In the genomic region with DNA sequence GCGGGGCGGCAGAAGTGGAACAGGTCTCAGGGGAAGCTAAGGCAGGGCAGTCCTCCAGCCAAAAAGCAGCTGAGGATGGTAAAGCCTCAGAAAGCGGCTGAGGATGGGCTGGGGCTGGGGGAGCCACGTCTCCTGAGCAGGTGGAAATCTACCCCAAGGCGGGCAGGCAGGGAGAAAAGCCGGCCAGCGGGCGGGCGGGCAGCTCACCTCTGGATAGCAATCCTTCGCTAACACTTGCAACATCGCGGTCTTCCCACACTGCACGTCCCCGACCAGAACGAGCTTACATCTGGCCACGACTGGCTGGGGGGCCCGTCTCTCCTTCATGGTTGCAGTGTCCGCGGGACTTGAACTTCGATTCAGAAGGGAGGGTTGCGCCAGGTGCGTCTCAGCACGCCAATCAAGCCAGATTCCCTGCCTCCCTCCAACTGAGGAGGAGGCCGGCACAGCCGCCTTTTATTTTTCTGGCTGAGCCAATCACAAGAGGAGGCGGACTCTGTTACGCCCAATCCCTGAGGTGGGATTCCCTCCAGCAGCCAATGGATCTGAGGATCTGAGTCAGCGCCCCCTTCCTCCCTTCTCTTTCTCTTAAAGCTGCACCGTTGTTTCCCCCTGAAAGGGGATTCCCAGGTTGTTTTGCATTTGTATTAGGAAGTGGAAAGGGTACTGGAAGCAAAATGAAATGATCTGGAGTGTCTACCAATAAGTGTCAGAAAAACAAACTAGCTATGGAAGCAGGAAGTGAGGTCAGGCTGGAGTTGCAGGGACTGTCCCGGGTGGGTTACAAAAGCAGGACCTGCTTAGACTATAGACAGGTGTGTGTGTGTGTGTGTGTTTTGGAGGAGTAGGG, we compare ENCODE assay signal across 8 cellular contexts. TPM values are rescaled to one million over a fixed set of nuclear protein-coding genes. Genes with fewer than 3 reads are reported as not detected.
DNase-seq lines count a peak whose midpoint lies in the region; ATAC-seq, FAIRE-seq and TF ChIP-seq lines count a peak whose summit lies in the region.

A gene (minus strand): TSS at position 430 of the 850 bp plus-strand sequence. CDS start 103 bp downstream, at position 327.

- H3K4me1 Mint-ChIP-seq in T-helper 17 cell: peaks cover 22% of the 10 kb centered on the region

- H3K4me3 Mint-ChIP-seq in T-helper 17 cell: peak within 1 kb of the TSS; percentile 96

- ATAC-seq in HG02884 (IDR thresholded peaks at IDR 0.05; ENCODE audit: unreplicated experiment): peak; percentile 95
- peak; percentile 95 for ATAC-seq in T-helper 17 cell

- no peak for FAIRE-seq in urothelium cell line (lab: Jason Lieb, UNC)

- H3K36me3 ChIP-seq in ascending aorta: no peaks in the 10 kb centered on the region
- no peaks in the 10 kb centered on the region for H3K36me3 ChIP-seq in right atrium auricular region
- no peaks in the 10 kb centered on the region for H3K36me3 ChIP-seq in prostate gland

- H3K4me3 ChIP-seq in ascending aorta (peak within 1 kb of the TSS; percentile 71 to 90), right atrium auricular region (peak within 1 kb of the TSS; percentile 48 to 68), prostate gland (peak within 1 kb of the TSS; percentile 35 to 52)

- H3K27ac Mint-ChIP-seq in T-helper 17 cell: peak within 1 kb of the TSS; percentile 97

- DNase-seq in NCI-H146 treated with DMSO at 0.1 percent for 48 hours (lab: John Stamatoyannopoulos, UW; ENCODE audit: unreplicated experiment) (peak; percentile 91), T-helper 17 cell (peak; percentile 67 to 80 (median 69)), ascending aorta (ENCODE audit: low spot score in 2 of 2) (peak; percentile 73 to 94), right atrium auricular region (ENCODE audit: low spot score) (peak; percentile 96), prostate gland (ENCODE audit: low spot score) (peak; percentile 90), urothelium cell line (ENCODE audit: low spot score) (peak; percentile 96)

- WGBS in prostate gland: 2% methylated on average over 30 of the region's 30 CpGs

- peak; percentile 99 for TF ChIP-seq POLR2A in GM15510 (IDR thresholded peaks at IDR 0.05; ENCODE audit: borderline replicate concordance, extremely low read depth, insufficient read length)
- peak; percentile 97 for TF ChIP-seq POLR2A in prostate gland (IDR thresholded peaks at IDR 0.05)

- H3K27me3 ChIP-seq in ascending aorta: no peaks in the 10 kb centered on the region
- H3K27me3 ChIP-seq in right atrium auricular region: no peaks in the 10 kb centered on the region
- H3K27me3 ChIP-seq in prostate gland (replicated peaks; ENCODE audit: insufficient read depth): no peaks in the 10 kb centered on the region

- no peak within 1 kb of the TSS for H3K27ac ChIP-seq in ascending aorta
- H3K27ac ChIP-seq in right atrium auricular region: peak within 1 kb of the TSS in 1 of 2 donors; percentile 48
- H3K27ac ChIP-seq in prostate gland: no peak within 1 kb of the TSS

- H3K27me3 Mint-ChIP-seq in T-helper 17 cell: peaks cover 25% of the 10 kb centered on the region

- H3K4me1 ChIP-seq in ascending aorta (peaks cover 3 to 10% of the 10 kb centered on the region in 2 donors), right atrium auricular region (peaks cover 0 to 10% of the 10 kb centered on the region in 2 donors), prostate gland (replicated peaks) (no peaks in the 10 kb centered on the region)

- TF ChIP-seq CTCF in ascending aorta (IDR thresholded peaks at IDR 0.05) (peak in 1 of 3 experiments; percentile 15), right atrium auricular region (IDR thresholded peaks at IDR 0.05) (peak in 1 of 2 donors; percentile 32), prostate gland (IDR thresholded peaks at IDR 0.05) (no peak)

- intact Hi-C loops in ascending aorta (cut with DNase I): loop anchor here (1.0 kb wide), 1 partner anchor 13 kb away; a partner anchor contains a TSS
- intact Hi-C loops in prostate gland (cut with DNase I): no loop called here

- H3K36me3 Mint-ChIP-seq in T-helper 17 cell (ENCODE audit: low read depth): no peaks in the 10 kb centered on the region

- H3K9me3 ChIP-seq in T-helper 17 cell (ENCODE audit: control insufficient read depth, low read length, poor library complexity, severe bottlenecking) (no peaks in the 10 kb centered on the region), ascending aorta (no peaks in the 10 kb centered on the region), right atrium auricular region (no peaks in the 10 kb centered on the region), prostate gland (no peaks in the 10 kb centered on the region)

RNA-seq across cellular contexts. Expression of the gene that starts here (rescaled TPM):
- 1 to 10 TPM; 6.0 to 8.2 TPM for total RNA-seq in T-helper 17 cell
- total RNA-seq in ascending aorta: 0.85 TPM
- total RNA-seq in right atrium auricular region: under 1 TPM in 1 of 2 donors, not detected in 1; 0.70 TPM
- total RNA-seq in prostate gland: 1 to 10 TPM in 1 of 2 donors, under 1 TPM in 1; 0.41 to 1.6 TPM

Comparison
In these comparisons a context has a peak if more than half of its experiments do, and no peak if none do; other contexts are left out.
1. Peak in DNase-seq and H3K4me3 ChIP-seq in ascending aorta; RNA of the gene not detected or under 1 TPM.
2. Peak in DNase-seq and H3K4me3 ChIP-seq in right atrium auricular region; RNA of the gene not detected or under 1 TPM.